Comparison of ENCODE assay signal across 8 cellular contexts in the genomic region with DNA sequence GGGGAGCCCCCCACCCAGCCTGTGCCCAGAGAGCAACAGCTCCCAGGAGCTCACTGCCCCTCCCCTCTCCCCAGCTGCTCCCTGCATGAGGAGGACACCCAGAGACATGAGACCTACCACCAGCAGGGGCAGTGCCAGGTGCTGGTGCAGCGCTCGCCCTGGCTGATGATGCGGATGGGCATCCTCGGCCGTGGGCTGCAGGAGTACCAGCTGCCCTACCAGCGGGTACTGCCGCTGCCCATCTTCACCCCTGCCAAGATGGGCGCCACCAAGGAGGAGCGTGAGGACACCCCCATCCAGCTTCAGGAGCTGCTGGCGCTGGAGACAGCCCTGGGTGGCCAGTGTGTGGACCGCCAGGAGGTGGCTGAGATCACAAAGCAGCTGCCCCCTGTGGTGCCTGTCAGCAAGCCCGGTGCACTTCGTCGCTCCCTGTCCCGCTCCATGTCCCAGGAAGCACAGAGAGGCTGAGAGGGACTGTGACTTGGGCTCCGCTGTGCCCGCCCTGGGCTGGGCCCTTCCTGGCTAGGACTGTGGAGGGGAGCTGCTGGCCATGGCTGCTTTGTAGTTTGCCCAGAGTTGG. TPM values are rescaled to one million over a fixed set of nuclear protein-coding genes. Genes with fewer than 3 reads are reported as not detected.
A peak's percentile ranks its signal among the peaks of the same experiment; 100 is the strongest.
DNase-seq lines count a peak whose midpoint lies in the region; ATAC-seq and TF ChIP-seq lines count a peak whose summit lies in the region.

No MANE protein-coding gene starts in this region.

- H3K27me3 ChIP-seq in OCI-LY3 (ENCODE audit: low read depth, low read length) (peaks cover 6% of the 10 kb centered on the region), heart left ventricle (peaks cover 0 to 34% (median 11%) of the 10 kb centered on the region in 9 donors)

- H3K36me3 ChIP-seq in OCI-LY3 (replicated peaks; ENCODE audit: low read depth, low read length) (no peaks in the 10 kb centered on the region), heart left ventricle (peaks cover 0 to 19% (median 3%) of the 10 kb centered on the region in 9 donors)

- ATAC-seq in heart left ventricle: peak in 2 of 4 donors; percentile 1 to 15
- ATAC-seq in stimulated activated memory B cell treated with anti-CD40 and anti-IgM and Interleukin-4, amounts not matched to agents 10 μg/mL and 1 μg/mL and 100 μg/mL, for 72 hours: no peak

- peak overlapping the region; percentile 60 for H3K4me2 ChIP-seq in OCI-LY3 (ENCODE audit: low read length)

- TF ChIP-seq POLR2A in heart left ventricle (IDR thresholded peaks at IDR 0.05): no peak

- H3K27ac ChIP-seq in OCI-LY3 (ENCODE audit: low read length): no peak overlapping the region
- H3K27ac ChIP-seq in heart left ventricle: peak overlapping the region; percentile 85 to 99 (median 96)

- H3K9ac ChIP-seq in OCI-LY3 (ENCODE audit: low read length): peak overlapping the region; percentile 46; the same call in 1 of the 2 replicates

- H2AFZ ChIP-seq in OCI-LY3 (ENCODE audit: low read depth, low read length): no peak overlapping the region

- H3K27ac Mint-ChIP-seq in T-helper 1 cell treated with Interleukin-12 subunit alpha and Interleukin-12 subunit beta and Interleukin-4 antibody, amounts not matched to agents 30 μg/mL and 1 μg/mL, for 36 hours: peak overlapping the region; percentile 26
- no peak overlapping the region for H3K27ac Mint-ChIP-seq in stimulated activated memory B cell treated with anti-CD40 and anti-IgM and Interleukin-4, amounts not matched to agents 10 μg/mL and 1 μg/mL and 100 μg/mL, for 72 hours

- H3K4me3 Mint-ChIP-seq in T-helper 1 cell treated with Interleukin-12 subunit alpha and Interleukin-12 subunit beta and Interleukin-4 antibody, amounts not matched to agents 30 μg/mL and 1 μg/mL, for 36 hours: no peak overlapping the region
- H3K4me3 Mint-ChIP-seq in stimulated activated memory B cell treated with anti-CD40 and anti-IgM and Interleukin-4, amounts not matched to agents 10 μg/mL and 1 μg/mL and 100 μg/mL, for 72 hours: peak overlapping the region; percentile 59

- H3K9me3 ChIP-seq in OCI-LY3 (ENCODE audit: insufficient read depth, low read length) (no peaks in the 10 kb centered on the region), heart left ventricle (no peaks in the 10 kb centered on the region)

- H3K36me3 Mint-ChIP-seq in T-helper 1 cell treated with Interleukin-12 subunit alpha and Interleukin-12 subunit beta and Interleukin-4 antibody, amounts not matched to agents 30 μg/mL and 1 μg/mL, for 36 hours (ENCODE audit: low read depth): peaks cover 9% of the 10 kb centered on the region
- peaks cover 14% of the 10 kb centered on the region for H3K36me3 Mint-ChIP-seq in stimulated activated memory B cell treated with anti-CD40 and anti-IgM and Interleukin-4, amounts not matched to agents 10 μg/mL and 1 μg/mL and 100 μg/mL, for 72 hours

- H3K4me3 ChIP-seq in OCI-LY3 (ENCODE audit: low read length) (peak overlapping the region; percentile 47; the same call in 1 of the 2 replicates), heart left ventricle (peak overlapping the region; percentile 50 to 78 (median 64))

- H4K20me1 ChIP-seq in OCI-LY3 (ENCODE audit: insufficient read depth, low read length): no peaks in the 10 kb centered on the region

- peaks cover 4% of the 10 kb centered on the region for H3K4me1 Mint-ChIP-seq in T-helper 1 cell treated with Interleukin-12 subunit alpha and Interleukin-12 subunit beta and Interleukin-4 antibody, amounts not matched to agents 30 μg/mL and 1 μg/mL, for 36 hours (ENCODE audit: low read depth)
- H3K4me1 Mint-ChIP-seq in stimulated activated memory B cell treated with anti-CD40 and anti-IgM and Interleukin-4, amounts not matched to agents 10 μg/mL and 1 μg/mL and 100 μg/mL, for 72 hours: peaks cover 39% of the 10 kb centered on the region

- DNase-seq in T-helper 1 cell: no peak
- DNase-seq in heart left ventricle: peak in 2 of 5 donors; percentile 64 to 71
- DNase-seq in dermis blood vessel endothelial cell: no peak
- DNase-seq in activated CD4-positive, CD25-positive, alpha-beta regulatory T cell (lab: John Stamatoyannopoulos, UW): no peak
- DNase-seq in activated T-cell treated with anti-CD3 and anti-CD28 coated beads, Interleukin-2, amount 50 U/mL, for 1 hour: no peak

- TF ChIP-seq CTCF in OCI-LY3 (IDR thresholded peaks at IDR 0.05; ENCODE audit: low read depth, low read length) (peak; percentile 20; the same call in 1 of the 2 replicates), heart left ventricle (IDR thresholded peaks at IDR 0.05) (peak in 3 of 12 donors; percentile 12 to 21 (median 15))

- no peaks in the 10 kb centered on the region for H3K9me3 Mint-ChIP-seq in T-helper 1 cell treated with Interleukin-12 subunit alpha and Interleukin-12 subunit beta and Interleukin-4 antibody, amounts not matched to agents 30 μg/mL and 1 μg/mL, for 36 hours
- no peaks in the 10 kb centered on the region for H3K9me3 Mint-ChIP-seq in stimulated activated memory B cell treated with anti-CD40 and anti-IgM and Interleukin-4, amounts not matched to agents 10 μg/mL and 1 μg/mL and 100 μg/mL, for 72 hours

- H3K27me3 Mint-ChIP-seq in T-helper 1 cell treated with Interleukin-12 subunit alpha and Interleukin-12 subunit beta and Interleukin-4 antibody, amounts not matched to agents 30 μg/mL and 1 μg/mL, for 36 hours (ENCODE audit: low read depth): peaks cover 35% of the 10 kb centered on the region
- H3K27me3 Mint-ChIP-seq in stimulated activated memory B cell treated with anti-CD40 and anti-IgM and Interleukin-4, amounts not matched to agents 10 μg/mL and 1 μg/mL and 100 μg/mL, for 72 hours: peaks cover 40% of the 10 kb centered on the region

- intact Hi-C loops in heart left ventricle (cut with DNase I): loop anchor here in 2 of 10 donors (5.0 to 10.0 kb wide), 2 partner anchors 43 to 649 kb away; no protein-coding TSS in a partner anchor

- WGBS in heart left ventricle, 4 donors: 30 to 49% (median 38%) methylated on average over 2 to 17 of the region's 17 CpGs

- H3K79me2 ChIP-seq in OCI-LY3 (ENCODE audit: low read length): no peaks in the 10 kb centered on the region

- H3K4me1 ChIP-seq in OCI-LY3 (ENCODE audit: low read length) (peaks cover 42% of the 10 kb centered on the region), heart left ventricle (peaks cover 10 to 92% (median 56%) of the 10 kb centered on the region in 12 donors)

RNA-seq across cellular contexts. Expression of gene TCAP, which starts 0.6 kb away (rescaled TPM):
- 1,000 to 10,000 TPM; 2,428 to 9,343 (median 4,137) TPM for total RNA-seq in heart left ventricle
- polyA plus RNA-seq in heart left ventricle: 1,000 to 10,000 TPM; 2,028 to 5,784 TPM
- total RNA-seq in dermis blood vessel endothelial cell: 0.60 and 0.68 TPM in 2 replicates

RNA-seq across cellular contexts. Expression of gene PNMT, which starts 2.5 kb away (rescaled TPM):
- 1 to 10 TPM; 2.4 to 7.9 (median 6.0) TPM for total RNA-seq in heart left ventricle
- polyA plus RNA-seq in heart left ventricle: 10 to 100 TPM; 13.0 to 15.6 TPM
- total RNA-seq in dermis blood vessel endothelial cell: 1.2 and 1.7 TPM in 2 replicates

RNA-seq across cellular contexts. Expression of gene PGAP3, which starts 22.1 kb away (rescaled TPM):
- total RNA-seq in heart left ventricle (10 to 100 TPM in 7 of 9 donors, 1 to 10 TPM in 2; 8.0 to 18.8 (median 13.1) TPM), dermis blood vessel endothelial cell (4.0 and 5.4 TPM in 2 replicates)
- polyA plus RNA-seq in heart left ventricle: 10 to 100 TPM; 13.3 to 13.8 TPM

RNA-seq across cellular contexts. Expression of gene STARD3, which starts 28.8 kb away (rescaled TPM):
- total RNA-seq in heart left ventricle (10 to 100 TPM; 14.1 to 36.5 (median 19.3) TPM), dermis blood vessel endothelial cell (46.6 and 73.2 TPM in 2 replicates)
- polyA plus RNA-seq in heart left ventricle: 10 to 100 TPM; 24.2 to 57.2 TPM

RNA-seq across cellular contexts. Expression of gene ERBB2, which starts 34.1 kb away (rescaled TPM):
- total RNA-seq in heart left ventricle: 10 to 100 TPM; 51.4 to 95.1 (median 79.3) TPM
- polyA plus RNA-seq in heart left ventricle: 10 to 100 TPM; 29.7 to 77.4 TPM
- 3.4 and 4.4 TPM in 2 replicates for total RNA-seq in dermis blood vessel endothelial cell

Comparison
In these comparisons a context has a peak if more than half of its experiments do, and no peak if none do; other contexts are left out.
1. RNA of gene TCAP, which starts 0.6 kb away (total RNA-seq): 2,428 to 9,343 TPM in heart left ventricle; 0.60 to 0.68 TPM in dermis blood vessel endothelial cell; every median in the first group is over 1,000 times any median in the second.